In genomic region chr20:8127553-8128255, GRCh38 we compare ENCODE assay signal across 1 cellular context.
TF ChIP-seq lines count a peak whose summit lies in the region.

No MANE protein-coding gene starts in this region.

TF ChIP-seq in GM12878, 131 proteins besides CTCF, POLR2A, EP300 and RAD21 (continued from another document and continues in another):
- no peak for TF ChIP-seq REST (IDR thresholded peaks at IDR 0.05; ENCODE audit: low read depth, low read length)
- no peak for TF ChIP-seq ZZZ3 (IDR thresholded peaks at IDR 0.05; ENCODE audit: control insufficient read depth, insufficient read length, low read depth)
- no peak for TF ChIP-seq EGR1 (IDR thresholded peaks at IDR 0.05; ENCODE audit: borderline replicate concordance in 1 of 2, low read depth in 2 of 2, low read length in 2 of 2)
- no peak for TF ChIP-seq POLR2AphosphoS5 (IDR thresholded peaks at IDR 0.05; ENCODE audit: low read length)
- TF ChIP-seq CHD2 (IDR thresholded peaks at IDR 0.05; ENCODE audit: borderline replicate concordance, low read depth, low read length), result no peak
- no peak for TF ChIP-seq TAF1 (IDR thresholded peaks at IDR 0.05; ENCODE audit: borderline replicate concordance, low read depth, low read length)
- TF ChIP-seq HDAC2 (IDR thresholded peaks at IDR 0.05), result no peak
- no peak for TF ChIP-seq PML (IDR thresholded peaks at IDR 0.05; ENCODE audit: low read length)
- no peak for TF ChIP-seq ZNF384 (IDR thresholded peaks at IDR 0.05; ENCODE audit: borderline replicate concordance, low read depth, low read length)
- TF ChIP-seq JUNB (IDR thresholded peaks at IDR 0.05), result peak; percentile 82
- no peak for TF ChIP-seq SP1 (IDR thresholded peaks at IDR 0.05; ENCODE audit: low read depth, low read length)
- TF ChIP-seq RELB (IDR thresholded peaks at IDR 0.05; ENCODE audit: low read depth), result no peak
- TF ChIP-seq BCL11A (IDR thresholded peaks at IDR 0.05; ENCODE audit: low read depth, low read length), result peak; percentile 84
- no peak for TF ChIP-seq NBN (IDR thresholded peaks at IDR 0.05)
- TF ChIP-seq ZNF207 (IDR thresholded peaks at IDR 0.05; ENCODE audit: borderline replicate concordance), result no peak
- no peak for TF ChIP-seq SREBF2 (IDR thresholded peaks at IDR 0.05; ENCODE audit: low read length)
- TF ChIP-seq ATF3 (IDR thresholded peaks at IDR 0.05; ENCODE audit: borderline replicate concordance, extremely low read depth, low read depth, low read length), result no peak
- no peak for TF ChIP-seq KAT2A (conservative IDR thresholded peaks at IDR 0.05; ENCODE audit: control insufficient read depth, low read depth, low read length)
- no peak for TF ChIP-seq EZH2 (IDR thresholded peaks at IDR 0.05; ENCODE audit: borderline replicate concordance, control insufficient read depth, low read depth, low read length)
- TF ChIP-seq MLLT1 (IDR thresholded peaks at IDR 0.05), result no peak
- TF ChIP-seq NFYA (IDR thresholded peaks at IDR 0.05; ENCODE audit: borderline replicate concordance, low read depth, low read length), result no peak
- peak; percentile 72; the same call in 1 of the 2 replicates for TF ChIP-seq IRF4 (IDR thresholded peaks at IDR 0.05; ENCODE audit: low read depth, low read length)
- TF ChIP-seq ATF2 (IDR thresholded peaks at IDR 0.05; ENCODE audit: low read length), result peak; percentile 90
- TF ChIP-seq MYB (IDR thresholded peaks at IDR 0.05; ENCODE audit: borderline replicate concordance, low read depth, low read length), result no peak
- TF ChIP-seq IKZF1 (conservative IDR thresholded peaks at IDR 0.05), result peak; percentile 56
- no peak for TF ChIP-seq KLF5 (IDR thresholded peaks at IDR 0.05; ENCODE audit: partially characterized antibody)
- no peak for TF ChIP-seq HDAC6 (IDR thresholded peaks at IDR 0.05; ENCODE audit: unreplicated experiment)
- TF ChIP-seq NR2C1 (IDR thresholded peaks at IDR 0.05), result no peak
- no peak for TF ChIP-seq TCF7 (IDR thresholded peaks at IDR 0.05; ENCODE audit: borderline replicate concordance)
- TF ChIP-seq CUX1 (IDR thresholded peaks at IDR 0.05; ENCODE audit: insufficient replicate concordance, low read depth, low read length), result no peak
- TF ChIP-seq SIX5 (IDR thresholded peaks at IDR 0.05; ENCODE audit: low read depth, low read length, severe bottlenecking), result no peak
- TF ChIP-seq ELK1 (IDR thresholded peaks at IDR 0.05; ENCODE audit: low read depth, low read length), result no peak
- no peak for TF ChIP-seq E2F4 (IDR thresholded peaks at IDR 0.05; ENCODE audit: low read depth, low read length)
- TF ChIP-seq CREB1 (IDR thresholded peaks at IDR 0.05; ENCODE audit: low read depth), result no peak
- no peak for TF ChIP-seq RCOR1 (conservative IDR thresholded peaks at IDR 0.05; ENCODE audit: low read depth, low read length)
- no peak for TF ChIP-seq SMAD1 (IDR thresholded peaks at IDR 0.05; ENCODE audit: low read depth, partially characterized antibody)
- TF ChIP-seq PBX3 (IDR thresholded peaks at IDR 0.05; ENCODE audit: insufficient replicate concordance, low read depth, low read length), result peak; percentile 43
- no peak for TF ChIP-seq ZSCAN29 (IDR thresholded peaks at IDR 0.05)
- TF ChIP-seq BACH1 (IDR thresholded peaks at IDR 0.05; ENCODE audit: borderline replicate concordance), result no peak
- TF ChIP-seq NR2C2 (IDR thresholded peaks at IDR 0.05; ENCODE audit: borderline replicate concordance, control insufficient read depth, insufficient read length, low read depth), result no peak
- TF ChIP-seq SUZ12 (IDR thresholded peaks at IDR 0.05; ENCODE audit: unreplicated experiment), result no peak
- no peak for TF ChIP-seq BMI1 (IDR thresholded peaks at IDR 0.05; ENCODE audit: borderline replicate concordance)
- TF ChIP-seq ZNF622 (IDR thresholded peaks at IDR 0.05), result no peak
- peak; percentile 84; the same call in 1 of the 2 replicates for TF ChIP-seq MTA3 (IDR thresholded peaks at IDR 0.05; ENCODE audit: borderline replicate concordance, low read length)
- TF ChIP-seq POLR2AphosphoS2 (IDR thresholded peaks at IDR 0.05; ENCODE audit: low read depth, low read length), result no peak
- no peak for TF ChIP-seq NRF1 (conservative IDR thresholded peaks at IDR 0.05; ENCODE audit: low read depth, low read length)
- no peak for TF ChIP-seq MAX (IDR thresholded peaks at IDR 0.05; ENCODE audit: low read depth, low read length)
- no peak for TF ChIP-seq YY1 (IDR thresholded peaks at IDR 0.05; ENCODE audit: low read depth, low read length)
- no peak for TF ChIP-seq SMARCA5 (IDR thresholded peaks at IDR 0.05)
